2 cellular contexts compared by ENCODE assay signal in genomic region chr1:33854091-33854490, GRCh38.
TF ChIP-seq lines count a peak whose summit lies in the region.

No MANE protein-coding gene starts in this region.

TF ChIP-seq in A549, 52 proteins besides CTCF, POLR2A, EP300 and RAD21:
- TF ChIP-seq REST (IDR thresholded peaks at IDR 0.05) (peak; percentile 49; the same call in 1 of the 2 replicates), CEBPB (IDR thresholded peaks at IDR 0.05) (no peak), PBX3 (IDR thresholded peaks at IDR 0.05) (no peak)
TF ChIP-seq in A549: peak in this region for 1.

TF ChIP-seq in HCT116, 20 proteins besides CTCF, POLR2A, EP300 and RAD21 (continued from another document):
- TF ChIP-seq REST (IDR thresholded peaks at IDR 0.05; ENCODE audit: low read depth) (peak; percentile 5; the same call in 1 of the 2 replicates), FOSL1 (IDR thresholded peaks at IDR 0.05; ENCODE audit: low read depth) (no peak), JUND (IDR thresholded peaks at IDR 0.05) (no peak), EZH2phosphoT487 (IDR thresholded peaks at IDR 0.05; ENCODE audit: borderline replicate concordance) (no peak), ZNF274 (IDR thresholded peaks at IDR 0.05; ENCODE audit: low read depth, low read length) (no peak), ELF1 (IDR thresholded peaks at IDR 0.05; ENCODE audit: borderline replicate concordance, low read depth) (no peak), SP1 (IDR thresholded peaks at IDR 0.05; ENCODE audit: low read depth) (no peak)
